ENCODE assay signal across 16 cellular contexts in the genomic region with DNA sequence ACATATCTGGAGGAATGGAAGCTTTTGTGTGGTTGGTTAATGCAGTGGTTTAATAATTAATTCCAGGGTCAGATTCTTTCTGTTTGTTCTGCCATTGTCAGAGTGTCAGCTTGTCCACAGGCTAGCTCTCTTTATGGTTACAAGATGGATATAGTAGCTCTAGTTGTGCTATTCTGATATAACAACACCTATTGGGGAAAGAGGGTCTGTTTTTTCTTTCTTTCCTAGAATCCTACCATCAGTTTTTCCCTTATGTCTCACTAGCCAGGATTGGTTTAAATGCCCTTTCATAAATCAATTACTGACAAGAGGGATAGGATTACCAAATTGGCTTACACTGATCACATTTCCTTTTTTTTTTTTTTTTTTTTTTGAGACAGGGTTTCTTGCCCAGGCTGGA. TPM values are rescaled to one million over a fixed set of nuclear protein-coding genes. Genes with fewer than 3 reads are reported as not detected.
A peak's percentile ranks its signal among the peaks of the same experiment; 100 is the strongest.
DNase-seq lines count a peak whose midpoint lies in the region; TF ChIP-seq lines count a peak whose summit lies in the region.
"Had no signal": no experiment of that assay in that cellular context is flagged by ENCODE, and none has a peak within 500 bp of the region (broad histone marks: within the 10 kb centered on the region; RNA-seq: fewer than 3 reads in every experiment).

No MANE protein-coding gene starts in this region.

- H3K9me3 ChIP-seq in A673 (ENCODE audit: low read depth, low read length, poor library complexity, severe bottlenecking) (peaks cover 12% of the 10 kb centered on the region), mesenchymal stem cell (ENCODE audit: control insufficient read depth, low read length) (no peaks in the 10 kb centered on the region), vagina (no peaks in the 10 kb centered on the region), WERI-Rb-1 (ENCODE audit: severe bottlenecking) (no peaks in the 10 kb centered on the region)
- H3K9me3 ChIP-seq: right atrium auricular region had no signal

- DNase-seq in A673 (ENCODE audit: low spot score) (peak; percentile 68), HuH-7 (ENCODE audit: low spot score) (peak; percentile 32), astrocyte of the hippocampus (ENCODE audit: low read depth, low spot score) (peak; percentile 53), mesenchymal stem cell (no peak), NCI-H1930 (lab: John Stamatoyannopoulos, UW) (no peak), vagina (ENCODE audit: extremely low spot score in 2 of 2) (no peak), GM13976 (ENCODE audit: low spot score) (no peak), WERI-Rb-1 (no peak)
- DNase-seq: activated CD4-positive, CD25-positive, alpha-beta regulatory T cell; activated effector memory CD4-positive, alpha-beta T cell treated with Interleukin-2 at 50 U/mL for 16 hours; aorta; head of caudate nucleus; MM.1S; substantia nigra; T-helper 17 cell had no signal

- no peak overlapping the region for H4K8ac ChIP-seq in mesenchymal stem cell (ENCODE audit: low read length)

- H3K36me3 ChIP-seq in A673 (ENCODE audit: insufficient read depth, low read length, poor library complexity, severe bottlenecking): no peaks in the 10 kb centered on the region
- peaks cover 0 to 10% of the 10 kb centered on the region in 2 experiments for H3K36me3 ChIP-seq in mesenchymal stem cell (ENCODE audit: control insufficient read depth in 1 of 2, insufficient read depth in 2 of 2, low read depth in 1 of 2, low read length in 2 of 2)
- H3K36me3 ChIP-seq in vagina: no peaks in the 10 kb centered on the region
- H3K36me3 ChIP-seq in WERI-Rb-1: no peaks in the 10 kb centered on the region; the same call in 1 of the 2 replicates
- H3K36me3 ChIP-seq: right atrium auricular region had no signal

- no peak overlapping the region for H2AK5ac ChIP-seq in mesenchymal stem cell (ENCODE audit: low read length, severe bottlenecking)

- no peak overlapping the region for H2BK12ac ChIP-seq in mesenchymal stem cell (ENCODE audit: low read length in 2 of 2)

- POLR2A ChIA-PET in A673 (lab: Charles Lee; ENCODE audit: low non-redundant PET): interaction anchor here (0.6 kb wide), 1 partner anchor 76 kb away, joined by 4 read pairs; no protein-coding TSS in a partner anchor

- H3K23ac ChIP-seq in mesenchymal stem cell (ENCODE audit: low read length in 2 of 2): no peak overlapping the region

- H3K9ac ChIP-seq in mesenchymal stem cell (ENCODE audit: low read length): no peak overlapping the region

- no peak overlapping the region for H2BK15ac ChIP-seq in mesenchymal stem cell (ENCODE audit: low read depth, poor library complexity, severe bottlenecking)

- no peak overlapping the region for H3K4me3 ChIP-seq in A673 (ENCODE audit: low read depth, low read length, poor library complexity, severe bottlenecking)
- H3K4me3 ChIP-seq in mesenchymal stem cell (ENCODE audit: insufficient read depth in 1 of 2, low read depth in 1 of 2, low read length in 2 of 2): no peak overlapping the region
- no peak overlapping the region for H3K4me3 ChIP-seq in vagina
- H3K4me3 ChIP-seq in WERI-Rb-1 (ENCODE audit: low read depth, low read length): no peak overlapping the region
- H3K4me3 ChIP-seq: right atrium auricular region had no signal

- H3K4me1 ChIP-seq in A673 (ENCODE audit: insufficient read depth, low read length, poor library complexity, severe bottlenecking) (peaks cover 33% of the 10 kb centered on the region), mesenchymal stem cell (ENCODE audit: control insufficient read depth, insufficient read depth, low read depth, low read length) (peaks cover 5% of the 10 kb centered on the region), vagina (peaks cover 56% of the 10 kb centered on the region)

- H4K91ac ChIP-seq in mesenchymal stem cell (ENCODE audit: low read length): no peak overlapping the region

- CTCF ChIA-PET in A673 (lab: Charles Lee): no interaction called here

- no peaks in the 10 kb centered on the region for H3K79me1 ChIP-seq in mesenchymal stem cell (replicated peaks; ENCODE audit: low read length, poor library complexity, severe bottlenecking)

- H3K4me2 ChIP-seq in mesenchymal stem cell (ENCODE audit: low read length, poor library complexity, severe bottlenecking): no peak overlapping the region

- no peak for TF ChIP-seq POLR2A in vagina (IDR thresholded peaks at IDR 0.05)

- H3K27ac ChIP-seq in A673 (ENCODE audit: low read depth, low read length, poor library complexity, severe bottlenecking): no peak overlapping the region
- H3K27ac ChIP-seq in mesenchymal stem cell (ENCODE audit: low read length, poor library complexity, severe bottlenecking): peak overlapping the region; percentile 82
- H3K27ac ChIP-seq in vagina: no peak overlapping the region
- H3K27ac ChIP-seq in WERI-Rb-1: no peak overlapping the region
- H3K27ac ChIP-seq: right atrium auricular region had no signal

- H2BK5ac ChIP-seq in mesenchymal stem cell (ENCODE audit: low read depth, low read length, poor library complexity, severe bottlenecking): no peak overlapping the region

- BruUV-seq in A673 (replicated peaks; lab: Mats Ljungman, UMichigan): no TSS peak

- H2AFZ ChIP-seq in mesenchymal stem cell (ENCODE audit: low read depth, low read length): no peak overlapping the region

- H3K4ac ChIP-seq in mesenchymal stem cell (ENCODE audit: low read depth in 1 of 2, low read length in 2 of 2): no peak overlapping the region

- H2BK120ac ChIP-seq in mesenchymal stem cell (ENCODE audit: low read depth, low read length): no peak overlapping the region

- no peak overlapping the region for H3K18ac ChIP-seq in mesenchymal stem cell (ENCODE audit: low read depth in 1 of 2, low read length in 2 of 2)

- TF ChIP-seq CTCF in A673 (conservative IDR thresholded peaks at IDR 0.05; ENCODE audit: low read depth, low read length): no peak
- no peak for TF ChIP-seq CTCF in vagina (IDR thresholded peaks at IDR 0.05)
- no peak for TF ChIP-seq CTCF in GM13976 (IDR thresholded peaks at IDR 0.05; ENCODE audit: borderline replicate concordance, control extremely low read depth, extremely low read depth, insufficient read depth, missing control alignments)
- no peak for TF ChIP-seq CTCF in WERI-Rb-1 (IDR thresholded peaks at IDR 0.05; ENCODE audit: low read depth, low read length)

- H3K27me3 ChIP-seq in A673 (replicated peaks; ENCODE audit: insufficient read depth, low read depth, low read length, poor library complexity) (no peaks in the 10 kb centered on the region), mesenchymal stem cell (ENCODE audit: control insufficient read depth in 1 of 2, insufficient read depth in 1 of 2, low read length in 2 of 2) (no peaks in the 10 kb centered on the region), vagina (no peaks in the 10 kb centered on the region), WERI-Rb-1 (ENCODE audit: insufficient read depth, low read depth, severe bottlenecking) (no peaks in the 10 kb centered on the region)
- H3K27me3 ChIP-seq: right atrium auricular region had no signal

- H3K14ac ChIP-seq in mesenchymal stem cell (ENCODE audit: low read length in 2 of 2): no peak overlapping the region

- in situ Hi-C loops in GM13976 (cut with MboI; ENCODE audit: low sequenced_read_pairs, unreplicated experiment): no loop called here

- intact Hi-C loops in A673 (cut with micrococcal nuclease; ENCODE audit: unreplicated experiment) (no loop called here), vagina (cut with DNase I) (no loop called here)

RNA-seq across cellular contexts. Expression of gene CNOT2, which starts 27.8 kb away (rescaled TPM):
- total RNA-seq in A673 (2021): 68.9 and 89.0 TPM in 2 replicates
- polyA plus RNA-seq in mesenchymal stem cell (2013, experiment 1 of 2): 117 TPM
- 115 TPM for polyA plus RNA-seq in mesenchymal stem cell (2013, experiment 2 of 2)
- total RNA-seq in vagina: 176 TPM

Comparison
In these comparisons a context has a peak if more than half of its experiments do, and no peak if none do; other contexts are left out.
1. DNase-seq: peak in A673 (single experiment), HuH-7 (single experiment) and astrocyte of the hippocampus (single experiment); none in mesenchymal stem cell (single experiment), NCI-H1930 (0 of 2), vagina (0 of 2), GM13976 (single experiment) and WERI-Rb-1 (single experiment).